ENCODE assay signal across 12 cellular contexts in the genomic region with DNA sequence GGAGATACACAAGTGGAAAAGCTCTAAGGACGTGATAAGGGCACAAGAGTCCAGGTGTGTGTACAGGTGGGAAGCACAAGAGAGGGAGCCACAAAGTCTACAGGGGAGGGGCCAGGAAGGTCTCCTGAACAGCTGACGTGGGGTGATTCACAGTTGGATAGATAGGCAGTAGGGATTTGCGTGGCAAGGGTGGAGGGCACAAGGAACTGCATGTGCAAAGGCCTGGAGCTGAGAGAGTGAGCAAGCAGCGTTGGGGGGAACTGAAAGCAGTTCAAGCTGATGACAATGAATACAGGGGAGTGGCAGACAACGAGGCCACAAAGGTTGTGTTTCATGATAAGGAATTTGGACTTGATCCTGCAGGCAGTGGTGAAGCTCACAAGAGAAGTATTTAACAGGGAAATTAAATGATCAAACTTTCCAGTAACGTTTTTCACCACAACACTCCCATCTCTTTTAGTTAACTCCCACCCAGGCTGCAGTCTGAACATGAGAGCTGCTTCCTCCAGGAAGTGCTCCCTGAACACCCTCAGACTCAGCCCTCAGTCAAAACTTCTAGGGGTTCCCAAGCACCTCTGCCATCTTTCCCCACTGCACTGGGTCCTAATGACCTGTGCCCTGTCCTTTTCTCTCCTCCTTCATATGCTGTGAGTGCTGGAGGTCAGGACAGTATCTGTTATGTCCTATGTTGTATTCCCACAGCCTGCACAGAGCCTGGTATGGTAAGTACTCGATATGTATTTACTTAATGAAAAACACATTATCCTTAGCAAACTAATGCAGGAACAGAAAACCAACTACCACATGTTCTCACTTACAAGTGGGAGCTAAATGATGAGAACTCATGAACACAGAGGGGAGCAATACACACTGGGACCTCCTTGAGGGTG. TPM values are rescaled to one million over a fixed set of nuclear protein-coding genes. Genes with fewer than 3 reads are reported as not detected.
DNase-seq lines count a peak whose midpoint lies in the region; ATAC-seq and TF ChIP-seq lines count a peak whose summit lies in the region.
"Had no signal": no experiment of that assay in that cellular context is flagged by ENCODE, and none has a peak within 500 bp of the region (broad histone marks: within the 10 kb centered on the region; RNA-seq: fewer than 3 reads in every experiment).

No MANE protein-coding gene starts in this region.

- in situ Hi-C loops in GM13976 (cut with MboI; ENCODE audit: low sequenced_read_pairs, unreplicated experiment): no loop called here

- H3K27me3 Mint-ChIP-seq in CD4-positive, alpha-beta memory T cell: no peaks in the 10 kb centered on the region
- H3K27me3 Mint-ChIP-seq in activated T-helper 1 cell treated with anti-CD3 and anti-CD28 coated beads, Interleukin-12 subunit alpha, Interleukin-12 subunit beta, Interleukin-2, Interleukin-4 antibody, amounts not matched to agents 30 ng/mL and 10 ng/mL and 1 ng/mL, durations not matched to agents 14 hours and 24 hours and 36 hours (ENCODE audit: insufficient read depth): no peaks in the 10 kb centered on the region
- no peaks in the 10 kb centered on the region for H3K27me3 Mint-ChIP-seq in memory B cell
- peaks cover 3% of the 10 kb centered on the region for H3K27me3 Mint-ChIP-seq in endothelial cell (ENCODE audit: unreplicated experiment)
- H3K27me3 Mint-ChIP-seq: T-cell had no signal

- no peak overlapping the region for H3K4me3 Mint-ChIP-seq in CD4-positive, alpha-beta memory T cell
- H3K4me3 Mint-ChIP-seq in activated T-helper 1 cell treated with anti-CD3 and anti-CD28 coated beads, Interleukin-12 subunit alpha, Interleukin-12 subunit beta, Interleukin-2, Interleukin-4 antibody, amounts not matched to agents 30 ng/mL and 10 ng/mL and 1 ng/mL, durations not matched to agents 14 hours and 24 hours and 36 hours: no peak overlapping the region
- H3K4me3 Mint-ChIP-seq in memory B cell (no peak overlapping the region), endothelial cell (ENCODE audit: unreplicated experiment) (no peak overlapping the region)
- H3K4me3 Mint-ChIP-seq: T-cell had no signal

- no peak for DNase-seq in CD4-positive, alpha-beta memory T cell
- DNase-seq in HUDEP-2 (lab: John Stamatoyannopoulos, UW; ENCODE audit: unreplicated experiment in 76 of 76): peak in 75 of 76 experiments; percentile 28 to 95 (median 76)
- DNase-seq in activated T-helper 1 cell treated with anti-CD3 and anti-CD28 coated beads, Interleukin-12 subunit alpha, Interleukin-12 subunit beta, Interleukin-2, Interleukin-4 antibody, amounts not matched to agents 30 ng/mL and 10 ng/mL and 1 ng/mL, durations not matched to agents 14 hours and 24 hours and 36 hours (ENCODE audit: low spot score): no peak
- DNase-seq in memory B cell (ENCODE audit: low spot score in 2 of 2): no peak
- no peak for DNase-seq in kidney tubule cell (ENCODE audit: low spot score)
- no peak for DNase-seq in GM13976 (ENCODE audit: low spot score)
- DNase-seq in NK-92 treated with Interleukin-12 subunit alpha and Interleukin-12 subunit beta, amount 100 ng/mL, for 24 hours (lab: John Stamatoyannopoulos, UW): no peak
- no peak for DNase-seq in endothelial cell (ENCODE audit: low spot score)
- DNase-seq: activated naive CD4-positive, alpha-beta T cell treated with anti-CD3 and anti-CD28 coated beads, Interleukin-2, amount 50 U/mL, for 16 hours; DMS79; NCI-H1436 had no signal

- H3K4me1 ChIP-seq in CD4-positive, alpha-beta memory T cell (ENCODE audit: insufficient read depth, low read length): no peaks in the 10 kb centered on the region

- peaks cover 0 to 2% (median 0%) of the 10 kb centered on the region in 8 donors for H3K9me3 Mint-ChIP-seq in CD4-positive, alpha-beta memory T cell
- H3K9me3 Mint-ChIP-seq in activated T-helper 1 cell treated with anti-CD3 and anti-CD28 coated beads, Interleukin-12 subunit alpha, Interleukin-12 subunit beta, Interleukin-2, Interleukin-4 antibody, amounts not matched to agents 30 ng/mL and 10 ng/mL and 1 ng/mL, durations not matched to agents 14 hours and 24 hours and 36 hours: peaks cover 3% of the 10 kb centered on the region
- H3K9me3 Mint-ChIP-seq in memory B cell (no peaks in the 10 kb centered on the region), endothelial cell (ENCODE audit: unreplicated experiment) (no peaks in the 10 kb centered on the region)
- H3K9me3 Mint-ChIP-seq: T-cell had no signal

- H3K9me3 ChIP-seq in CD4-positive, alpha-beta memory T cell (ENCODE audit: control insufficient read depth in 1 of 2, low read length in 2 of 2): no peaks in the 10 kb centered on the region

- CTCF ChIA-PET in CD4-positive, alpha-beta memory T cell (lab: Charles Lee; ENCODE audit: partially characterized antibody): no interaction called here

- POLR2A ChIA-PET in CD4-positive, alpha-beta memory T cell (lab: Charles Lee; ENCODE audit: partially characterized antibody): interaction anchor here (0.6 kb wide), 1 partner anchor 96 kb away, joined by 3 read pairs; the partner anchor contains the start of gene MXD1

- peaks cover 22 to 31% of the 10 kb centered on the region in 2 donors for H3K36me3 Mint-ChIP-seq in CD4-positive, alpha-beta memory T cell
- peaks cover 7% of the 10 kb centered on the region for H3K36me3 Mint-ChIP-seq in activated T-helper 1 cell treated with anti-CD3 and anti-CD28 coated beads, Interleukin-12 subunit alpha, Interleukin-12 subunit beta, Interleukin-2, Interleukin-4 antibody, amounts not matched to agents 30 ng/mL and 10 ng/mL and 1 ng/mL, durations not matched to agents 14 hours and 24 hours and 36 hours (ENCODE audit: low read depth)
- H3K36me3 Mint-ChIP-seq in memory B cell: peaks cover 9% of the 10 kb centered on the region
- H3K36me3 Mint-ChIP-seq in endothelial cell (ENCODE audit: low read depth, unreplicated experiment): peaks cover 4% of the 10 kb centered on the region

- no peak overlapping the region for H3K27ac ChIP-seq in CD4-positive, alpha-beta memory T cell (ENCODE audit: low read depth, low read length)

- no peak for TF ChIP-seq CTCF in GM13976 (IDR thresholded peaks at IDR 0.05; ENCODE audit: borderline replicate concordance, control extremely low read depth, extremely low read depth, insufficient read depth, missing control alignments)
- no peak for TF ChIP-seq CTCF in endothelial cell (IDR thresholded peaks at IDR 0.05; ENCODE audit: unreplicated experiment)

- H3K4me3 ChIP-seq in CD4-positive, alpha-beta memory T cell (ENCODE audit: low read length in 2 of 2): no peak overlapping the region

- ATAC-seq in memory B cell (ENCODE audit: low read depth): peak; percentile 70
- ATAC-seq: T-cell had no signal

- peak overlapping the region in 4 of 7 donors; percentile 37 to 60 (median 46) for H3K27ac Mint-ChIP-seq in CD4-positive, alpha-beta memory T cell
- H3K27ac Mint-ChIP-seq in activated T-helper 1 cell treated with anti-CD3 and anti-CD28 coated beads, Interleukin-12 subunit alpha, Interleukin-12 subunit beta, Interleukin-2, Interleukin-4 antibody, amounts not matched to agents 30 ng/mL and 10 ng/mL and 1 ng/mL, durations not matched to agents 14 hours and 24 hours and 36 hours: peak overlapping the region; percentile 3
- H3K27ac Mint-ChIP-seq in memory B cell (peak overlapping the region; percentile 10), endothelial cell (ENCODE audit: unreplicated experiment) (no peak overlapping the region)

- intact Hi-C loops in CD4-positive, alpha-beta memory T cell (cut with micrococcal nuclease): no loop called here
- intact Hi-C loops in activated T-helper 1 cell treated with anti-CD3 and anti-CD28 coated beads, Interleukin-12 subunit alpha, Interleukin-12 subunit beta, Interleukin-2, Interleukin-4 antibody, amounts not matched to agents 30 ng/mL and 10 ng/mL and 1 ng/mL, durations not matched to agents 14 hours and 24 hours and 36 hours (cut with micrococcal nuclease): no loop called here

- peaks cover 0 to 6% (median 4%) of the 10 kb centered on the region in 4 donors for H3K4me1 Mint-ChIP-seq in CD4-positive, alpha-beta memory T cell
- H3K4me1 Mint-ChIP-seq in activated T-helper 1 cell treated with anti-CD3 and anti-CD28 coated beads, Interleukin-12 subunit alpha, Interleukin-12 subunit beta, Interleukin-2, Interleukin-4 antibody, amounts not matched to agents 30 ng/mL and 10 ng/mL and 1 ng/mL, durations not matched to agents 14 hours and 24 hours and 36 hours (ENCODE audit: low read depth): peaks cover 20% of the 10 kb centered on the region
- peaks cover 16% of the 10 kb centered on the region for H3K4me1 Mint-ChIP-seq in memory B cell
- peaks cover 7% of the 10 kb centered on the region for H3K4me1 Mint-ChIP-seq in endothelial cell (ENCODE audit: unreplicated experiment)

- H3K36me3 ChIP-seq in CD4-positive, alpha-beta memory T cell (ENCODE audit: insufficient read depth, low read length): no peaks in the 10 kb centered on the region

- H3K27me3 ChIP-seq in CD4-positive, alpha-beta memory T cell (ENCODE audit: insufficient read depth, low read length): no peaks in the 10 kb centered on the region

RNA-seq across cellular contexts. Expression of gene ASPRV1, which starts 49.0 kb away (rescaled TPM):
- total RNA-seq in CD4-positive, alpha-beta memory T cell: 1 to 10 TPM; 2.0 to 2.3 TPM
- polyA plus RNA-seq in CD4-positive, alpha-beta memory T cell: 1 to 10 TPM; 1.1 TPM
- 0.44 and 0.91 TPM in 2 replicates for total RNA-seq in activated T-helper 1 cell treated with anti-CD3 and anti-CD28 coated beads, Interleukin-12 subunit alpha, Interleukin-12 subunit beta, Interleukin-2, Interleukin-4 antibody, amounts not matched to agents 30 ng/mL and 10 ng/mL and 1 ng/mL, durations not matched to agents 14 hours and 24 hours and 36 hours
- total RNA-seq in endothelial cell (ENCODE audit: unreplicated experiment): 0.87 TPM

Comparison
In these comparisons a context has a peak if more than half of its experiments do, and no peak if none do; other contexts are left out.
1. DNase-seq: peak in HUDEP-2 (75 of 76); none in CD4-positive, alpha-beta memory T cell (0 of 5), activated T-helper 1 cell treated with anti-CD3 and anti-CD28 coated beads, Interleukin-12 subunit alpha, Interleukin-12 subunit beta, Interleukin-2, Interleukin-4 antibody, amounts not matched to agents 30 ng/mL and 10 ng/mL and 1 ng/mL, durations not matched to agents 14 hours and 24 hours and 36 hours (single experiment), memory B cell (0 of 2), kidney tubule cell (single experiment), GM13976 (single experiment), NK-92 treated with Interleukin-12 subunit alpha and Interleukin-12 subunit beta, amount 100 ng/mL, for 24 hours (single experiment) and endothelial cell (single experiment).